ENCODE assay signal across 12 cellular contexts in genomic region chr1:117346206-117346928, GRCh38. TPM values are rescaled to one million over a fixed set of nuclear protein-coding genes. Genes with fewer than 3 reads are reported as not detected.
A peak's percentile ranks its signal among the peaks of the same experiment; 100 is the strongest.
DNase-seq lines count a peak whose midpoint lies in the region; ATAC-seq and TF ChIP-seq lines count a peak whose summit lies in the region.
"Had no signal": no experiment of that assay in that cellular context is flagged by ENCODE, and none has a peak within 500 bp of the region (broad histone marks: within the 10 kb centered on the region; RNA-seq: fewer than 3 reads in every experiment).

No MANE protein-coding gene starts in this region.

- no peak for TF ChIP-seq POLR2A in GM18505 (IDR thresholded peaks at IDR 0.05; ENCODE audit: borderline replicate concordance, extremely low read depth, insufficient read depth, insufficient read length)
- no peak for TF ChIP-seq POLR2A in body of pancreas (IDR thresholded peaks at IDR 0.05)

- H4K20me1 ChIP-seq in GM23248 (ENCODE audit: insufficient read depth): no peaks in the 10 kb centered on the region

- no peak for DNase-seq in activated CD4-positive, CD25-positive, alpha-beta regulatory T cell (lab: John Stamatoyannopoulos, UW)
- peak; percentile 67 for DNase-seq in GM23248
- peak; percentile 95 for DNase-seq in NCI-H69 (lab: John Stamatoyannopoulos, UW)
- DNase-seq in fibroblast of mammary gland (ENCODE audit: low read depth): peak; percentile 81
- DNase-seq in HEK293T (ENCODE audit: extremely low spot score): no peak
- no peak for DNase-seq in body of pancreas
- DNase-seq: DMS79 treated with DMSO at 0.1 percent for 48 hours, NCI-H187 treated with DMSO at 0.1 percent for 48 hours, OCI-M1 had no signal

- CTCF ChIA-PET in HEK293T (lab: Yijun Ruan, JAX): interaction anchor here (0.6 kb wide), 1 partner anchor 10 kb away, joined by 3 read pairs; no protein-coding TSS in a partner anchor

- in situ Hi-C loops in GM23248 (cut with MboI): no loop called here

- no peaks in the 10 kb centered on the region for H3K79me2 ChIP-seq in GM23248 (ENCODE audit: insufficient read depth)
- H3K79me2 ChIP-seq: parathyroid adenoma had no signal

- H3K4me3 ChIP-seq in GM23248 (no peak overlapping the region), fibroblast of mammary gland (ENCODE audit: control insufficient read depth, low read depth, low read length) (no peak overlapping the region), body of pancreas (no peak overlapping the region)

- no peak overlapping the region for H3K27ac ChIP-seq in GM23248
- no peak overlapping the region for H3K27ac ChIP-seq in body of pancreas
- H3K27ac ChIP-seq: parathyroid adenoma had no signal

- H3K4me1 ChIP-seq in GM23248 (ENCODE audit: insufficient read depth) (peaks cover 3% of the 10 kb centered on the region; the same call in 1 of the 2 replicates), body of pancreas (no peaks in the 10 kb centered on the region)
- H3K4me1 ChIP-seq: parathyroid adenoma had no signal

- POLR2A ChIA-PET in HEK293T (lab: Yijun Ruan, JAX): interaction anchor here (1.2 kb wide), 1 partner anchor 286 kb away, joined by 3 read pairs; the partner anchor contains the start of gene TTF2

- intact Hi-C loops in body of pancreas (cut with DNase I): no loop called here

- no peaks in the 10 kb centered on the region for H3K9me2 ChIP-seq in GM23248 (ENCODE audit: insufficient read depth)

- H3K27me3 ChIP-seq in GM23248 (replicated peaks; ENCODE audit: insufficient read depth) (no peaks in the 10 kb centered on the region), body of pancreas (no peaks in the 10 kb centered on the region)

- no peaks in the 10 kb centered on the region for H3K36me3 ChIP-seq in GM23248 (ENCODE audit: low read depth)
- H3K36me3 ChIP-seq in body of pancreas (replicated peaks in 1 of 2; ENCODE audit: insufficient read depth in 1 of 2, low read depth in 2 of 2): no peaks in the 10 kb centered on the region

- 51 to 55% methylated on average over 4 of the region's 4 CpGs for WGBS in GM23248 (ENCODE audit: low coverage in 1 of 2, low lambda C conversion rate in 2 of 2, missing lambda C conversion rate in 2 of 2), 2 experiments
- 69 to 70% methylated on average over 4 of the region's 4 CpGs for WGBS in body of pancreas, 2 donors

- TF ChIP-seq CTCF in fibroblast of mammary gland (conservative IDR thresholded peaks at IDR 0.05; ENCODE audit: control insufficient read depth, insufficient read depth, low read depth, low read length) (no peak), body of pancreas (IDR thresholded peaks at IDR 0.05) (no peak)

- H2AFZ ChIP-seq in GM23248: peak overlapping the region; percentile 11; the same call in 1 of the 2 replicates
- H2AFZ ChIP-seq: parathyroid adenoma had no signal

- peak; percentile 84 to 90 for ATAC-seq in activated CD4-positive, CD25-positive, alpha-beta regulatory T cell treated with anti-CD3 and anti-CD28 coated beads, Interleukin-2, amount 50 U/mL, for 24 hours
- no peak for ATAC-seq in GM18505 (IDR thresholded peaks at IDR 0.05; ENCODE audit: unreplicated experiment)
- ATAC-seq in body of pancreas: no peak

- no peak overlapping the region for H3K4me2 ChIP-seq in GM23248 (ENCODE audit: unreplicated experiment)

- H3K9me3 ChIP-seq in GM23248 (ENCODE audit: low read depth): no peaks in the 10 kb centered on the region
- no peaks in the 10 kb centered on the region for H3K9me3 ChIP-seq in body of pancreas

- no peaks in the 10 kb centered on the region for H3F3A ChIP-seq in GM23248 (ENCODE audit: insufficient read depth)

- no peak overlapping the region for H3K9ac ChIP-seq in GM23248
- H3K9ac ChIP-seq: parathyroid adenoma had no signal

TF ChIP-seq in HEK293T, 16 proteins besides CTCF, POLR2A, EP300 and RAD21:
- no peak for TF ChIP-seq NFRKB (IDR thresholded peaks at IDR 0.05)
- TF ChIP-seq ZNF384 (IDR thresholded peaks at IDR 0.05): no peak
- TF ChIP-seq PKNOX1 (IDR thresholded peaks at IDR 0.05): no peak
- no peak for TF ChIP-seq CTBP1 (IDR thresholded peaks at IDR 0.05; ENCODE audit: borderline replicate concordance)
- no peak for TF ChIP-seq SUZ12 (IDR thresholded peaks at IDR 0.05)
- TF ChIP-seq FOXA1 (IDR thresholded peaks at IDR 0.05): no peak
- TF ChIP-seq L3MBTL2 (conservative IDR thresholded peaks at IDR 0.05): no peak
- no peak for TF ChIP-seq ELF4 (IDR thresholded peaks at IDR 0.05)
- TF ChIP-seq LEF1 (IDR thresholded peaks at IDR 0.05; ENCODE audit: borderline replicate concordance): no peak
- TF ChIP-seq BHLHE40 (IDR thresholded peaks at IDR 0.05; ENCODE audit: borderline replicate concordance): no peak
- TF ChIP-seq HDGF (IDR thresholded peaks at IDR 0.05; ENCODE audit: borderline replicate concordance): no peak
- TF ChIP-seq TARDBP (IDR thresholded peaks at IDR 0.05): no peak
- no peak for TF ChIP-seq ARNT (IDR thresholded peaks at IDR 0.05)
- TF ChIP-seq FOXK2 (IDR thresholded peaks at IDR 0.05): no peak
- TF ChIP-seq FOXM1 (IDR thresholded peaks at IDR 0.05; ENCODE audit: borderline replicate concordance): no peak

RNA-seq across cellular contexts. Expression of gene MAN1A2, which starts 20.9 kb away (rescaled TPM):
- total RNA-seq in GM23248 (2014; rRNA removed; shearing (Covaris generic)): 44.9 and 48.1 TPM in 2 replicates
- polyA plus RNA-seq in GM23248 (2016; fragmentation: Nextera tagmentation; extraction: Ambion mirVana): 21.1 and 22.8 TPM in 2 replicates
- 10 to 100 TPM; 37.9 to 54.4 TPM for total RNA-seq in body of pancreas

Comparison
In these comparisons a context has a peak if more than half of its experiments do, and no peak if none do; other contexts are left out.
1. ATAC-seq: peak in activated CD4-positive, CD25-positive, alpha-beta regulatory T cell treated with anti-CD3 and anti-CD28 coated beads, Interleukin-2, amount 50 U/mL, for 24 hours (2 of 2); none in GM18505 (single experiment) and body of pancreas (single experiment).
2. DNase-seq: peak in GM23248 (single experiment), NCI-H69 (single experiment) and fibroblast of mammary gland (single experiment); none in activated CD4-positive, CD25-positive, alpha-beta regulatory T cell (0 of 4), HEK293T (single experiment) and body of pancreas (0 of 4).